Comparison of ENCODE assay signal across 8 cellular contexts in genomic region chr10:10677479-10677878, GRCh38.
DNase-seq lines count a peak whose midpoint lies in the region; ATAC-seq and TF ChIP-seq lines count a peak whose summit lies in the region.

No MANE protein-coding gene starts in this region.

- H4K20me1 ChIP-seq in IMR-90 (ENCODE audit: insufficient read depth, low read length): no peaks in the 10 kb centered on the region

- H3K79me1 ChIP-seq in IMR-90 (ENCODE audit: low read depth in 1 of 2, low read length in 2 of 2): no peaks in the 10 kb centered on the region

- TF ChIP-seq CTCF in IMR-90 (conservative IDR thresholded peaks at IDR 0.05; ENCODE audit: low read depth, low read length) (peak; percentile 66), fibroblast of pulmonary artery (IDR thresholded peaks at IDR 0.05; ENCODE audit: low read length, missing control alignments) (peak; percentile 67)

- no peak overlapping the region for H3K4me3 ChIP-seq in IMR-90 (ENCODE audit: insufficient read depth, low read depth, low read length)
- H3K4me3 ChIP-seq in fibroblast of pulmonary artery (replicated peaks; ENCODE audit: low read depth, low read length): no peak overlapping the region

- H3K36me3 ChIP-seq in IMR-90 (ENCODE audit: control insufficient read depth, insufficient read depth, low read length): no peaks in the 10 kb centered on the region

- H2AK5ac ChIP-seq in IMR-90 (ENCODE audit: low read depth, low read length): no peak overlapping the region

- dilution Hi-C loops in IMR-90 (cut with HindIII; ENCODE audit: low sequenced_read_pairs, unreplicated experiment): no loop called here

- no peak overlapping the region for H3K27ac ChIP-seq in IMR-90 (ENCODE audit: insufficient read depth, low read length)

- ATAC-seq in GM19372 (IDR thresholded peaks at IDR 0.05; ENCODE audit: low read depth, unreplicated experiment) (peak; percentile 70), IMR-90 (ENCODE audit: low read depth) (peak; percentile 95), GM21515 (IDR thresholded peaks at IDR 0.05; ENCODE audit: unreplicated experiment) (no peak)

- DNase-seq in Caki2 (ENCODE audit: low read depth): peak; percentile 16
- DNase-seq in IMR-90: peak; percentile 80
- DNase-seq in SW480 (ENCODE audit: low spot score): peak; percentile 34
- peak; percentile 93 for DNase-seq in fibroblast of pulmonary artery (ENCODE audit: low read depth)
- DNase-seq in posterior vena cava (ENCODE audit: low spot score): peak; percentile 82
- no peak for DNase-seq in central memory CD4-positive, alpha-beta T cell

- H3K4me1 ChIP-seq in IMR-90 (ENCODE audit: control insufficient read depth, insufficient read depth, low read length): no peaks in the 10 kb centered on the region

- H3K4ac ChIP-seq in IMR-90 (ENCODE audit: low read depth, low read length): no peak overlapping the region

- no peak overlapping the region for H3K56ac ChIP-seq in IMR-90 (ENCODE audit: extremely low read depth, insufficient read depth, low read length)

- no peak overlapping the region for H3K23ac ChIP-seq in IMR-90 (ENCODE audit: low read depth, low read length)

- H2AK9ac ChIP-seq in IMR-90 (replicated peaks; ENCODE audit: low read depth, low read length, poor library complexity): no peak overlapping the region

- no peak overlapping the region for H3K4me2 ChIP-seq in IMR-90 (ENCODE audit: low read depth, low read length)

- no TSS peak for BruUV-seq in IMR-90 (replicated peaks; lab: Mats Ljungman, UMichigan)

- in situ Hi-C loops in Caki2 (cut with HindIII; ENCODE audit: low pct_unique_long_range_greater_than_20kb, low sequenced_read_pairs): no loop called here
- in situ Hi-C loops in IMR-90 (cut with MboI; ENCODE audit: low sequenced_read_pairs): loop anchor here (10.0 to 25.0 kb wide), 2 partner anchors 1073 to 1340 kb away; no protein-coding TSS in a partner anchor

- no peak overlapping the region for H4K8ac ChIP-seq in IMR-90 (ENCODE audit: low read depth in 2 of 2, low read length in 2 of 2)

- H2BK5ac ChIP-seq in IMR-90 (ENCODE audit: low read depth, low read length, poor library complexity, severe bottlenecking): no peak overlapping the region

- H3K9me3 ChIP-seq in IMR-90 (ENCODE audit: control insufficient read depth, insufficient read depth, low read length): no peaks in the 10 kb centered on the region

- H4K91ac ChIP-seq in IMR-90 (ENCODE audit: insufficient read depth, low read depth, low read length): no peak overlapping the region

- H3K27me3 ChIP-seq in IMR-90 (ENCODE audit: control insufficient read depth, insufficient read depth, low read length): no peaks in the 10 kb centered on the region; the same call in 1 of the 2 replicates

- intact Hi-C loops in IMR-90 (cut with micrococcal nuclease) (loop anchor here (1.0 to 10.0 kb wide), 5 partner anchors 359 to 1335 kb away; no protein-coding TSS in a partner anchor), posterior vena cava (cut with DNase I) (no loop called here)

- H3K18ac ChIP-seq in IMR-90 (ENCODE audit: low read depth, low read length): no peak overlapping the region

- H3K9ac ChIP-seq in IMR-90 (ENCODE audit: low read depth, low read length): no peak overlapping the region

- TF ChIP-seq POLR2A in IMR-90 (IDR thresholded peaks at IDR 0.05; ENCODE audit: low read depth, low read length): no peak

- POLR2A ChIA-PET in IMR-90 (lab: Charles Lee; ENCODE audit: unreplicated experiment): no interaction called here

- H2AFZ ChIP-seq in IMR-90 (replicated peaks; ENCODE audit: low read length, poor library complexity): no peak overlapping the region

- H2BK20ac ChIP-seq in IMR-90 (ENCODE audit: low read depth, low read length): no peak overlapping the region

- H2BK120ac ChIP-seq in IMR-90 (ENCODE audit: low read depth, low read length): no peak overlapping the region

- no peak overlapping the region for H3K14ac ChIP-seq in IMR-90 (replicated peaks; ENCODE audit: low read depth, low read length)

- TF ChIP-seq RAD21 in IMR-90 (IDR thresholded peaks at IDR 0.05; ENCODE audit: low read length): peak; percentile 91

- H4K5ac ChIP-seq in IMR-90 (ENCODE audit: low read depth, low read length): no peak overlapping the region

- no CpG with 5 or more reads among the region's 3 CpGs for WGBS in IMR-90 (ENCODE audit: extremely low coverage in 2 of 2, insufficient read length in 1 of 2), 2 experiments

- no peaks in the 10 kb centered on the region for H3K9me1 ChIP-seq in IMR-90 (ENCODE audit: insufficient read depth, low read length)

- no peak overlapping the region for H2BK15ac ChIP-seq in IMR-90 (ENCODE audit: low read depth, low read length)

- CTCF ChIA-PET in IMR-90 (lab: Yijun Ruan, JAX): interaction anchor here (0.6 to 2.0 kb wide), 5 partner anchors 120 to 1335 kb away, joined by 4 to 11 read pairs (median 6); no protein-coding TSS in a partner anchor

TF ChIP-seq in IMR-90, 13 proteins besides CTCF, POLR2A, EP300 and RAD21:
- TF ChIP-seq FOS (IDR thresholded peaks at IDR 0.05; ENCODE audit: low read depth, low read length) (no peak), NFE2L2 (IDR thresholded peaks at IDR 0.05; ENCODE audit: low read depth, low read length) (no peak), SMC3 (IDR thresholded peaks at IDR 0.05; ENCODE audit: low read depth, low read length) (peak; percentile 92), CHD1 (IDR thresholded peaks at IDR 0.05; ENCODE audit: low read depth, low read length) (no peak), MAZ (IDR thresholded peaks at IDR 0.05; ENCODE audit: borderline replicate concordance, low read depth, low read length) (no peak), CEBPB (IDR thresholded peaks at IDR 0.05; ENCODE audit: low read depth, low read length) (no peak), RFX5 (IDR thresholded peaks at IDR 0.05; ENCODE audit: low read depth, low read length) (no peak), RCOR1 (IDR thresholded peaks at IDR 0.05; ENCODE audit: insufficient replicate concordance, low read length) (no peak), MXI1 (IDR thresholded peaks at IDR 0.05; ENCODE audit: borderline replicate concordance, low read depth, low read length) (no peak), BHLHE40 (IDR thresholded peaks at IDR 0.05; ENCODE audit: low read depth, low read length) (no peak), MAFK (IDR thresholded peaks at IDR 0.05; ENCODE audit: low read depth, low read length) (peak; percentile 56; the same call in 1 of the 2 replicates), ELK1 (IDR thresholded peaks at IDR 0.05; ENCODE audit: borderline replicate concordance, low read depth, low read length) (no peak)
- TF ChIP-seq, protein P1, sequence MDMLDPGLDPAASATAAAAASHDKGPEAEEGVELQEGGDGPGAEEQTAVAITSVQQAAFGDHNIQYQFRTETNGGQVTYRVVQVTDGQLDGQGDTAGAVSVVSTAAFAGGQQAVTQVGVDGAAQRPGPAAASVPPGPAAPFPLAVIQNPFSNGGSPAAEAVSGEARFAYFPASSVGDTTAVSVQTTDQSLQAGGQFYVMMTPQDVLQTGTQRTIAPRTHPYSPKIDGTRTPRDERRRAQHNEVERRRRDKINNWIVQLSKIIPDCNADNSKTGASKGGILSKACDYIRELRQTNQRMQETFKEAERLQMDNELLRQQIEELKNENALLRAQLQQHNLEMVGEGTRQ (IDR thresholded peaks at IDR 0.05; ENCODE audit: low read depth, low read length): no peak
